ENCODE assay signal across 29 cellular contexts in the genomic region with DNA sequence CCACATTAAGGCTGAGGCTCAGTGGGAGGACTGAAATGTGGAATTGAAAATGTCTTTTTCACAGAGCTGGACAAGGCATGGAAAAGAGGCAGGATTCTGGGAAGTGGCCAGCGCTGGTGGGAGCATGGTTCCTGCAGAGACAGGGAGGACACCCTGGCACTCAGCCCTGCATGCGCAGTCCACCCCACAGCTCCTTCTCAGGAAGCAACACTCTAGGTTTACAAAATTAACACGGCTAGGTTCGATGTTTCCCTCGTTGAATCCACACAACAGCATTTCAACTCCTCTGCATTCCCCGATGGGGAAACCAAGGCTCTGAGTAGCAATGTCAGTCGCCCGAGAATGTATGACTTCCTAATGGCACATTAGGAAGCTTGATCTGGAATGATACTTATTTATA.
DNase-seq lines count a peak whose midpoint lies in the region; ATAC-seq, FAIRE-seq and TF ChIP-seq lines count a peak whose summit lies in the region.
"Had no signal": no experiment of that assay in that cellular context is flagged by ENCODE, and none has a peak within 500 bp of the region (broad histone marks: within the 10 kb centered on the region; RNA-seq: fewer than 3 reads in every experiment).

No MANE protein-coding gene starts in this region.

- no peak overlapping the region for H3K4me3 Mint-ChIP-seq in MCF 10A (ENCODE audit: unreplicated experiment)
- no peak overlapping the region for H3K4me3 Mint-ChIP-seq in T-cell
- H3K4me3 Mint-ChIP-seq: activated CD4-positive, alpha-beta memory T cell treated with anti-CD3 and anti-CD28 coated beads, Interleukin-2, amount 10 ng/mL, durations not matched to agents 7 days and 5 days; activated naive CD4-positive, alpha-beta T cell treated with anti-CD3 and anti-CD28 coated beads, Interleukin-2, amount 50 U/mL, for 24 hours; CD4-positive, alpha-beta memory T cell had no signal

- H3K27ac Mint-ChIP-seq in MCF 10A (ENCODE audit: low read depth, unreplicated experiment) = no peak overlapping the region
- H3K27ac Mint-ChIP-seq in T-cell = no peak overlapping the region
- H3K27ac Mint-ChIP-seq: activated CD4-positive, alpha-beta memory T cell treated with anti-CD3 and anti-CD28 coated beads, Interleukin-2, amount 10 ng/mL, durations not matched to agents 7 days and 5 days; activated naive CD4-positive, alpha-beta T cell treated with anti-CD3 and anti-CD28 coated beads, Interleukin-2, amount 50 U/mL, for 24 hours had no signal

- H3K9me3 ChIP-seq in breast epithelium = no peaks in the 10 kb centered on the region
- H3K9me3 ChIP-seq: A549, colonic mucosa, stomach, tibial nerve had no signal

- no peak for DNase-seq in breast epithelium (ENCODE audit: low spot score in 2 of 2)
- DNase-seq in MCF 10A (ENCODE audit: unreplicated experiment) = no peak
- peak; percentile 25 for DNase-seq in islet precursor cell
- DNase-seq in NCI-H2107 treated with DMSO at 0.1 percent for 48 hours (lab: John Stamatoyannopoulos, UW; ENCODE audit: unreplicated experiment) = no peak
- DNase-seq in AG20443 (ENCODE audit: low spot score) = no peak
- no peak for DNase-seq in T-cell
- DNase-seq: activated CD4-positive, alpha-beta memory T cell treated with anti-CD3 and anti-CD28 coated beads, Interleukin-2, amount 10 ng/mL, durations not matched to agents 7 days and 5 days; brain microvascular endothelial cell; CD4-positive, alpha-beta memory T cell; colonic mucosa; effector memory CD4-positive, alpha-beta T cell; EL; foreskin fibroblast; Kasumi-1; MV-4-11; NCI-H1436; NCI-H2081; NCI-H2227 treated with DMSO at 0.1 percent for 48 hours; NCI-H526 treated with DMSO at 0.1 percent for 48 hours; retina; stimulated activated CD4-positive, alpha-beta T cell treated with anti-CD3 and anti-CD28 coated beads, Interleukin-2, amount 100 ng/mL, for 48 hours; stomach had no signal

- H3K4me1 Mint-ChIP-seq in MCF 10A (ENCODE audit: insufficient read depth, unreplicated experiment) = no peaks in the 10 kb centered on the region
- H3K4me1 Mint-ChIP-seq in T-cell = no peaks in the 10 kb centered on the region
- H3K4me1 Mint-ChIP-seq: activated CD4-positive, alpha-beta memory T cell treated with anti-CD3 and anti-CD28 coated beads, Interleukin-2, amount 10 ng/mL, durations not matched to agents 7 days and 5 days; activated naive CD4-positive, alpha-beta T cell treated with anti-CD3 and anti-CD28 coated beads, Interleukin-2, amount 50 U/mL, for 24 hours had no signal

- intact Hi-C loops in breast epithelium (cut with DNase I; ENCODE audit: low total_unique reads) = no loop called here
- intact Hi-C loops in MCF 10A (cut with micrococcal nuclease) = no loop called here

- no peak for TF ChIP-seq POLR2A in breast epithelium (IDR thresholded peaks at IDR 0.05)

- peaks cover 4% of the 10 kb centered on the region for H3K36me3 Mint-ChIP-seq in MCF 10A (ENCODE audit: insufficient read depth, unreplicated experiment)
- no peaks in the 10 kb centered on the region for H3K36me3 Mint-ChIP-seq in T-cell
- H3K36me3 Mint-ChIP-seq: activated naive CD4-positive, alpha-beta T cell treated with anti-CD3 and anti-CD28 coated beads, Interleukin-2, amount 50 U/mL, for 24 hours; CD4-positive, alpha-beta memory T cell had no signal

- no peak for TF ChIP-seq CTCF in breast epithelium (IDR thresholded peaks at IDR 0.05)
- TF ChIP-seq CTCF in MCF 10A (IDR thresholded peaks at IDR 0.05; ENCODE audit: unreplicated experiment) = no peak

- H3K27ac ChIP-seq in breast epithelium = peak overlapping the region in 1 of 2 donors; percentile 68
- peak overlapping the region; percentile 27 for H3K27ac ChIP-seq in temporal lobe (ENCODE audit: low read depth, low read length)
- H3K27ac ChIP-seq: A549, brain microvascular endothelial cell, colonic mucosa, stomach, tibial nerve had no signal

- FAIRE-seq in endometrium (lab: Jason Lieb, UNC) = peak; percentile 62
- FAIRE-seq: A549, GM12892, RCC 7860 had no signal

- peak overlapping the region in 2 of 3 donors; percentile 4 to 51 for H3K4me3 ChIP-seq in breast epithelium
- H3K4me3 ChIP-seq: A549, colonic mucosa, stomach, tibial nerve had no signal

- BruUV-seq in MCF 10A (replicated peaks; lab: Mats Ljungman, UMichigan) = no TSS peak

- H3K27me3 Mint-ChIP-seq in MCF 10A (ENCODE audit: insufficient read depth, unreplicated experiment) (peaks cover 87% of the 10 kb centered on the region), T-cell (peaks cover 7 to 11% of the 10 kb centered on the region in 2 donors)

- ATAC-seq in T-cell (replicated peaks in 1 of 4) = no peak

- no peaks in the 10 kb centered on the region for H3K36me3 ChIP-seq in breast epithelium
- H3K36me3 ChIP-seq: brain microvascular endothelial cell, colonic mucosa, stomach, tibial nerve had no signal

- POLR2A ChIA-PET in MCF 10A (lab: Yijun Ruan, JAX) = no interaction called here
- POLR2A ChIA-PET in T-cell (lab: Charles Lee) = no interaction called here

- CTCF ChIA-PET in MCF 10A (lab: Yijun Ruan, JAX) (interaction anchor here (0.7 to 1.3 kb wide), 3 partner anchors 8 to 18 kb away, joined by 3 read pairs; no protein-coding TSS in a partner anchor), T-cell (lab: Charles Lee) (no interaction called here)

- H3K9me3 Mint-ChIP-seq in MCF 10A (ENCODE audit: unreplicated experiment) = no peaks in the 10 kb centered on the region
- H3K9me3 Mint-ChIP-seq in T-cell = no peaks in the 10 kb centered on the region
- H3K9me3 Mint-ChIP-seq: activated CD4-positive, alpha-beta memory T cell treated with anti-CD3 and anti-CD28 coated beads, Interleukin-2, amount 10 ng/mL, durations not matched to agents 7 days and 5 days; activated naive CD4-positive, alpha-beta T cell treated with anti-CD3 and anti-CD28 coated beads, Interleukin-2, amount 50 U/mL, for 24 hours; CD4-positive, alpha-beta memory T cell had no signal

- H3K4me1 ChIP-seq in breast epithelium = peaks cover 0 to 5% of the 10 kb centered on the region in 2 donors
- H3K4me1 ChIP-seq: colonic mucosa had no signal

- no peaks in the 10 kb centered on the region for H3K27me3 ChIP-seq in breast epithelium
- H3K27me3 ChIP-seq: colonic mucosa, tibial nerve had no signal
